ENCODE assay signal across 23 cellular contexts in the genomic region with DNA sequence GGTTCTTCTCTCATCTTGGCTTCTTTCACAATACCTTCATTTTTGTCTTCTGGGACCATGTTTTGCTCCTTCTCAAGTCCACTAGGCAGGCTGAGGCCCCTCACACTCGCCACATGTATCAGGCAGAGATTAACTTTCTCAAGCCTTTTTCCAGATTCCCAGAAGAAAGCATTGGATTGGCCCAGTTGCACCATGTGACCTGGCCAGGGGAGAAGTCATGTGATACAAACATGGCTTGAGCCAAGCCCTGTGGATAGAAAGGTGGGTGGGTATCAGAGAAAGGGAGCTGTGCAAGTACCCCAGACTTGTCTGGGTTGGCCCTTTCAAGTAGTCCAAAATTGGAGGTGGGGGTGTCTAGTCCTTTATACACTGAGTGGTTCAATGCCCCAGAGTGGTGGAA. TPM values are rescaled to one million over a fixed set of nuclear protein-coding genes. Genes with fewer than 3 reads are reported as not detected.
A peak's percentile ranks its signal among the peaks of the same experiment; 100 is the strongest.
DNase-seq lines count a peak whose midpoint lies in the region; ATAC-seq, FAIRE-seq and TF ChIP-seq lines count a peak whose summit lies in the region.
"Had no signal": no experiment of that assay in that cellular context is flagged by ENCODE, and none has a peak within 500 bp of the region (broad histone marks: within the 10 kb centered on the region; RNA-seq: fewer than 3 reads in every experiment).

No MANE protein-coding gene starts in this region.

- no peaks in the 10 kb centered on the region for H3K79me1 ChIP-seq in mesendoderm (ENCODE audit: low read length)

- H3K9me3 ChIP-seq in A549 (no peaks in the 10 kb centered on the region), RWPE2 (ENCODE audit: severe bottlenecking) (no peaks in the 10 kb centered on the region)

- TF ChIP-seq EP300 in A549 (IDR thresholded peaks at IDR 0.05), result no peak

- no peak overlapping the region for H2BK120ac ChIP-seq in mesendoderm (ENCODE audit: low read depth, low read length)

- no peak overlapping the region for H3K56ac ChIP-seq in mesendoderm (ENCODE audit: low read length)

- no peak overlapping the region for H3K27ac ChIP-seq in A549
- H3K27ac ChIP-seq in RWPE2 (ENCODE audit: poor library complexity, severe bottlenecking), result peak overlapping the region; percentile 93
- no peak overlapping the region for H3K27ac ChIP-seq in mesendoderm (ENCODE audit: low read depth, low read length)
- H3K27ac ChIP-seq: SK-N-MC had no signal

- FAIRE-seq in A549 (lab: Jason Lieb, UNC), result no peak
- FAIRE-seq: A204.1, RCC 7860 had no signal

- POLR2A ChIA-PET in A549 (lab: Yijun Ruan, JAX) (no interaction called here), HEK293T (lab: Yijun Ruan, JAX) (interaction anchor here (1.1 kb wide), 1 partner anchor 39 kb away, joined by 3 read pairs; no protein-coding TSS in a partner anchor)

- H3K23ac ChIP-seq in mesendoderm (ENCODE audit: low read length), result no peak overlapping the region

- no peak overlapping the region for H3K18ac ChIP-seq in mesendoderm (ENCODE audit: low read length)

- H2BK15ac ChIP-seq in mesendoderm (replicated peaks; ENCODE audit: low read depth), result no peak overlapping the region

- no peak overlapping the region for H4K5ac ChIP-seq in mesendoderm (ENCODE audit: low read length)

- H3K4me3 ChIP-seq in A549 (no peak overlapping the region), RWPE2 (ENCODE audit: severe bottlenecking) (no peak overlapping the region), mesendoderm (ENCODE audit: low read length) (no peak overlapping the region)
- H3K4me3 ChIP-seq: BLaER1 treated with 17β-estradiol and CSF1 and Interleukin-3, amounts not matched to agents 10 nM and 100 nM; SK-N-MC had no signal

- TF ChIP-seq POLR2A in A549 (IDR thresholded peaks at IDR 0.05; ENCODE audit: low read length), result no peak

- H3K4ac ChIP-seq in mesendoderm (ENCODE audit: low read depth, low read length), result no peak overlapping the region

- H3K27me3 ChIP-seq in RWPE2 (ENCODE audit: insufficient read depth, poor library complexity, severe bottlenecking), result no peaks in the 10 kb centered on the region
- H3K27me3 ChIP-seq in mesendoderm (ENCODE audit: insufficient read depth, low read length, poor library complexity), result no peaks in the 10 kb centered on the region
- H3K27me3 ChIP-seq: BLaER1 treated with 17β-estradiol and CSF1 and Interleukin-3, amounts not matched to agents 10 nM and 100 nM had no signal

- no peaks in the 10 kb centered on the region for H3K4me1 ChIP-seq in A549
- peaks cover 21% of the 10 kb centered on the region for H3K4me1 ChIP-seq in RWPE2 (ENCODE audit: insufficient read depth, poor library complexity, severe bottlenecking)
- H3K4me1 ChIP-seq in mesendoderm (ENCODE audit: control insufficient read depth, low read depth, low read length), result no peaks in the 10 kb centered on the region

- CTCF ChIA-PET in A549 (lab: Yijun Ruan, JAX) (interaction anchor here (1.1 kb wide), 1 partner anchor 20 kb away, joined by 3 read pairs; no protein-coding TSS in a partner anchor), HEK293T (lab: Yijun Ruan, JAX) (no interaction called here)

- ATAC-seq in A549, result no peak
- no peak for ATAC-seq in RWPE2 (ENCODE audit: low read depth)
- no peak for ATAC-seq in GM21367 (IDR thresholded peaks at IDR 0.05; ENCODE audit: unreplicated experiment)
- ATAC-seq: CD8-positive, alpha-beta T cell had no signal

- H3K9ac ChIP-seq in mesendoderm (ENCODE audit: low read length), result no peak overlapping the region
- H3K9ac ChIP-seq: BLaER1 treated with 17β-estradiol and CSF1 and Interleukin-3, amounts not matched to agents 10 nM and 100 nM had no signal

- no peak for TF ChIP-seq RAD21 in A549 (conservative IDR thresholded peaks at IDR 0.05 in 1 of 2, IDR thresholded peaks at IDR 0.05 in 1 of 2)

- H3K79me2 ChIP-seq in mesendoderm (ENCODE audit: control insufficient read depth, insufficient read depth, low read length), result no peaks in the 10 kb centered on the region

- H2BK5ac ChIP-seq in mesendoderm (ENCODE audit: low read length), result no peak overlapping the region

- 8% methylated on average over 1 of the region's 1 CpG for WGBS in A549 (ENCODE audit: missing lambda C conversion rate)
- WGBS in mesendoderm (ENCODE audit: extremely low coverage, insufficient coverage, low lambda C conversion rate), result no CpG with 5 or more reads among the region's 1 CpG

- no peak overlapping the region for H2AK5ac ChIP-seq in mesendoderm (ENCODE audit: low read length)

- TF ChIP-seq CTCF in A549 (IDR thresholded peaks at IDR 0.05) (no peak), RWPE2 (IDR thresholded peaks at IDR 0.05; ENCODE audit: poor library complexity, severe bottlenecking) (no peak)

- no peaks in the 10 kb centered on the region for H3K36me3 ChIP-seq in RWPE2 (ENCODE audit: low read depth)
- H3K36me3 ChIP-seq in mesendoderm (ENCODE audit: control insufficient read depth, insufficient read depth, low read length), result no peaks in the 10 kb centered on the region
- H3K36me3 ChIP-seq: BLaER1 treated with 17β-estradiol and CSF1 and Interleukin-3, amounts not matched to agents 10 nM and 100 nM had no signal

- DNase-seq in A549 (ENCODE audit: low read depth in 1 of 2, low spot score in 1 of 2) (peak in 1 of 2 experiments; percentile 2), HEK293T (ENCODE audit: extremely low spot score) (no peak), RWPE2 (ENCODE audit: low spot score) (no peak), mesendoderm (peak; percentile 14), AML-193 (lab: John Stamatoyannopoulos, UW) (no peak), OCI-M2 (lab: John Stamatoyannopoulos, UW; ENCODE audit: unreplicated experiment) (no peak), NCI-H1694 (lab: John Stamatoyannopoulos, UW) (no peak)
- DNase-seq: Calu3; CD8-positive, alpha-beta T cell; GF-D8; GOT3; MM.1S; NCI-H1105; NCI-H187; NCI-H2107; NCI-H226; NCI-H524; Right ventricle myocardium superior had no signal

- H3K4me2 ChIP-seq in A549, result no peak overlapping the region
- H3K4me2 ChIP-seq in mesendoderm (ENCODE audit: low read length), result no peak overlapping the region

- no peak overlapping the region for H4K8ac ChIP-seq in mesendoderm (ENCODE audit: low read depth, low read length)

TF ChIP-seq in A549, 52 proteins besides CTCF, POLR2A, EP300 and RAD21:
- TF ChIP-seq, protein P1, sequence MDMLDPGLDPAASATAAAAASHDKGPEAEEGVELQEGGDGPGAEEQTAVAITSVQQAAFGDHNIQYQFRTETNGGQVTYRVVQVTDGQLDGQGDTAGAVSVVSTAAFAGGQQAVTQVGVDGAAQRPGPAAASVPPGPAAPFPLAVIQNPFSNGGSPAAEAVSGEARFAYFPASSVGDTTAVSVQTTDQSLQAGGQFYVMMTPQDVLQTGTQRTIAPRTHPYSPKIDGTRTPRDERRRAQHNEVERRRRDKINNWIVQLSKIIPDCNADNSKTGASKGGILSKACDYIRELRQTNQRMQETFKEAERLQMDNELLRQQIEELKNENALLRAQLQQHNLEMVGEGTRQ (IDR thresholded peaks at IDR 0.05), result peak; percentile 79
- TF ChIP-seq, protein P2, sequence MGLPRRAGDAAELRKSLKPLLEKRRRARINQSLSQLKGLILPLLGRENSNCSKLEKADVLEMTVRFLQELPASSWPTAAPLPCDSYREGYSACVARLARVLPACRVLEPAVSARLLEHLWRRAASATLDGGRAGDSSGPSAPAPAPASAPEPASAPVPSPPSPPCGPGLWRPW (IDR thresholded peaks at IDR 0.05), result no peak
TF ChIP-seq in A549: peak in this region for 1.

TF ChIP-seq in HEK293T, 16 proteins besides CTCF, POLR2A, EP300 and RAD21:
- TF ChIP-seq ELF4 (IDR thresholded peaks at IDR 0.05), result no peak
- TF ChIP-seq L3MBTL2 (conservative IDR thresholded peaks at IDR 0.05), result peak; percentile 33; the same call in 1 of the 2 replicates
- no peak for TF ChIP-seq FOXM1 (IDR thresholded peaks at IDR 0.05; ENCODE audit: borderline replicate concordance)

RNA-seq across cellular contexts. Expression of a gene that starts 36.7 kb away (rescaled TPM):
- 0.09 TPM in 1 of 2 replicates, not detected in the other for polyA plus RNA-seq in A549 (2011; rRNA removed)
- not detected in 2 replicates for polyA plus RNA-seq in A549 (2012; cell fraction: cytosol; rRNA removed)
- polyA plus RNA-seq in A549 (2012; cell fraction: nucleus; rRNA removed), result 0.01 TPM in 1 of 2 replicates, not detected in the other
- 0.05 to 0.12 TPM (median 0.06 TPM) in 3 replicates for polyA plus RNA-seq in A549 (2017; fragmentation: RNase III; extraction: RNeasy Plus Mini Kit Qiagen cat#74134 plus additional on column Dnase treatment)
- not detected in 2 replicates for polyA minus RNA-seq in A549 (2011; rRNA and poly(A)+ RNA removed)
- 0.07 TPM for polyA plus RNA-seq in mesendoderm (2013, experiment 1 of 2)
- polyA plus RNA-seq in mesendoderm (2013, experiment 2 of 2), result not detected

RNA-seq across cellular contexts. Expression of a gene that starts 57.6 kb away (rescaled TPM):
- polyA plus RNA-seq in A549 (2011; rRNA removed) (2.3 and 2.4 TPM in 2 replicates), A549 (2017; fragmentation: RNase III; extraction: RNeasy Plus Mini Kit Qiagen cat#74134 plus additional on column Dnase treatment) (1.8 to 2.5 TPM (median 2.4 TPM) in 3 replicates)
- 0.99 and 1.4 TPM in 2 replicates for polyA plus RNA-seq in A549 (2012; cell fraction: cytosol; rRNA removed)
- 1.1 and 1.3 TPM in 2 replicates for polyA plus RNA-seq in A549 (2012; cell fraction: nucleus; rRNA removed)
- 2.1 and 2.3 TPM in 2 replicates for polyA minus RNA-seq in A549 (2011; rRNA and poly(A)+ RNA removed)
- polyA plus RNA-seq in mesendoderm (2013, experiment 1 of 2), result 1.1 TPM
- 1.1 TPM for polyA plus RNA-seq in mesendoderm (2013, experiment 2 of 2)
